In the genomic region with DNA sequence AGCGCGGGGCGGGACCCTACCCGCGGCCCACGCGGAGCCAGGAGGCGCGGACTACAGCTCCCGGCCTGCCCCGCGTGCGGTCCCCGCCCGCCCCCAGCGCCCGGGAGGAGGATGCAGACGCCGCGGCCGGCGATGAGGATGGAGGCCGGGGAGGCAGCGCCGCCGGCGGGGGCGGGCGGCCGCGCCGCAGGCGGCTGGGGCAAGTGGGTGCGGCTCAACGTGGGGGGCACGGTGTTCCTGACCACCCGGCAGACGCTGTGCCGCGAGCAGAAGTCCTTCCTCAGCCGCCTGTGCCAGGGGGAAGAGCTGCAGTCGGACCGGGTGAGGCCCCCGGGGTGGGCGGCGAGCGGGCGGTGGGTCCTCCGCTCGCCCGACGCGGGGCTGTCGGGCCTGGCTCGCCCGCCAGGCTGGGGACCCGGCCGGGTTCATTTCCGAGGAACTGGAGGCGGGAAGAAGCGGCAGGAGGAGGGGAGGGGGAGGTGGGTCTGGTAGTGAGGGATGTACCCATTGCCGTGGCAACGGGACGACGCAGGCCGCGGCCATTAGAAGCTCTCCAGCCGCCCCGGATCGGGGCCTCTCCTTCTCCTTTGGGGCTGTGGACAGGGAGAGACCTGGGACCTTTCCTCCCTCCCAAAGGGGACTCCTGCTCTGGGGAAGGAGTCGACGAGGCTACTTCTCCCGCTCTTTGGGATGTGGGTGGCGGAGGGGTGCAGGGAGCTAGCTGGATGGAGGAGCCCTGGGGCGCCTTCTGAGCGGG, we compare ENCODE assay signal across 8 cellular contexts.
DNase-seq lines count a peak whose midpoint lies in the region; ATAC-seq and TF ChIP-seq lines count a peak whose summit lies in the region.

A gene with protein sequence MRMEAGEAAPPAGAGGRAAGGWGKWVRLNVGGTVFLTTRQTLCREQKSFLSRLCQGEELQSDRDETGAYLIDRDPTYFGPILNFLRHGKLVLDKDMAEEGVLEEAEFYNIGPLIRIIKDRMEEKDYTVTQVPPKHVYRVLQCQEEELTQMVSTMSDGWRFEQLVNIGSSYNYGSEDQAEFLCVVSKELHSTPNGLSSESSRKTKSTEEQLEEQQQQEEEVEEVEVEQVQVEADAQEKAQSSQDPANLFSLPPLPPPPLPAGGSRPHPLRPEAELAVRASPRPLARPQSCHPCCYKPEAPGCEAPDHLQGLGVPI (plus strand): TSS at position 114 of the 757 bp plus-strand sequence. CDS start 19 bp downstream, at position 133.

- peak within 1 kb of the TSS; percentile 71 to 87 (median 82) for H3K9ac ChIP-seq in BLaER1 treated with 17β-estradiol and CSF1 and Interleukin-3, amounts not matched to agents 10 nM and 100 nM

- TF ChIP-seq CTCF in VCaP (conservative IDR thresholded peaks at IDR 0.05) = 0 out of 2 replicates have a peak, but pooled peaks have one; percentile 8

- H3K4me2 ChIP-seq in BLaER1 treated with 17β-estradiol and CSF1 and Interleukin-3, amounts not matched to agents 10 nM and 100 nM = peak within 1 kb of the TSS; percentile 93 to 100 (median 97)

- H3K4me1 ChIP-seq in BLaER1 treated with 17β-estradiol and CSF1 and Interleukin-3, amounts not matched to agents 10 nM and 100 nM = peaks cover 39 to 62% (median 57%) of the 10 kb centered on the region in 10 experiments

- peaks cover 11 to 36% (median 24%) of the 10 kb centered on the region in 11 experiments for H3K36me3 ChIP-seq in BLaER1 treated with 17β-estradiol and CSF1 and Interleukin-3, amounts not matched to agents 10 nM and 100 nM

- DNase-seq in LoVo (ENCODE audit: low spot score) (peak; percentile 69), T47D (ENCODE audit: low read depth in 1 of 2, low spot score in 1 of 2) (peak; percentile 58 to 77), iPS-NIHi11 (ENCODE audit: low spot score) (peak; percentile 95), NCI-H2107 (lab: John Stamatoyannopoulos, UW) (no peak)

- in situ Hi-C loops in T47D (cut with HindIII; ENCODE audit: low pct_unique_long_range_greater_than_20kb, low sequenced_read_pairs) = no loop called here

- no peaks in the 10 kb centered on the region for H3K27me3 ChIP-seq in BLaER1 treated with 17β-estradiol and CSF1 and Interleukin-3, amounts not matched to agents 10 nM and 100 nM

- ATAC-seq in GM19397 (IDR thresholded peaks at IDR 0.05; ENCODE audit: unreplicated experiment) = peak; percentile 83

- H3K9me3 ChIP-seq in BLaER1 treated with 17β-estradiol and CSF1 and Interleukin-3, amounts not matched to agents 10 nM and 100 nM (replicated peaks in 1 of 11) = no peaks in the 10 kb centered on the region

- H4K20me1 ChIP-seq in BLaER1 treated with 17β-estradiol and CSF1 and Interleukin-3, amounts not matched to agents 10 nM and 100 nM = peaks cover 0 to 36% (median 17%) of the 10 kb centered on the region in 11 experiments; a peak in 13 of 22 replicates

- H3K27ac ChIP-seq in BLaER1 treated with 17β-estradiol and CSF1 and Interleukin-3, amounts not matched to agents 10 nM and 100 nM = peak within 1 kb of the TSS; percentile 49 to 75 (median 70); a peak in 20 of 22 replicates
- peak within 1 kb of the TSS; percentile 30; the same call in 1 of the 2 replicates for H3K27ac ChIP-seq in VCaP
- H3K27ac ChIP-seq in skin epidermis = peak within 1 kb of the TSS in 19 of 21 experiments; percentile 28 to 88 (median 72)

- peak within 1 kb of the TSS; percentile 74 to 93 (median 85) for H3K4me3 ChIP-seq in BLaER1 treated with 17β-estradiol and CSF1 and Interleukin-3, amounts not matched to agents 10 nM and 100 nM
- H3K4me3 ChIP-seq in skin epidermis = peak within 1 kb of the TSS; percentile 41 to 76 (median 68)
